Comparison of ENCODE assay signal across 8 cellular contexts in genomic region chr18:21703241-21703820, GRCh38. TPM values are rescaled to one million over a fixed set of nuclear protein-coding genes. Genes with fewer than 3 reads are reported as not detected.
DNase-seq lines count a peak whose midpoint lies in the region; ATAC-seq and TF ChIP-seq lines count a peak whose summit lies in the region.

No MANE protein-coding gene starts in this region.

- CTCF ChIA-PET in activated CD4-positive, alpha-beta T cell treated with anti-CD3 and anti-CD28 coated beads, Interleukin-2, amount 10 ng/mL, durations not matched to agents 7 days and 5 days (lab: Charles Lee): interaction anchor here (1.2 to 2.6 kb wide), 4 partner anchors 11 to 102 kb away, joined by 3 to 10 read pairs (median 8); partner anchors contain the start of gene ESCO1

- peaks cover 31% of the 10 kb centered on the region for H3K36me3 Mint-ChIP-seq in activated CD4-positive, alpha-beta T cell treated with anti-CD3 and anti-CD28 coated beads, Interleukin-2, amount 10 ng/mL, durations not matched to agents 7 days and 5 days (ENCODE audit: low read depth)
- H3K36me3 Mint-ChIP-seq in progenitor cell of endocrine pancreas (ENCODE audit: insufficient read depth): peaks cover 13% of the 10 kb centered on the region

- no peaks in the 10 kb centered on the region for H3K9me3 Mint-ChIP-seq in activated CD4-positive, alpha-beta T cell treated with anti-CD3 and anti-CD28 coated beads, Interleukin-2, amount 10 ng/mL, durations not matched to agents 7 days and 5 days
- H3K9me3 Mint-ChIP-seq in progenitor cell of endocrine pancreas (ENCODE audit: low read depth): peaks cover 4% of the 10 kb centered on the region

- no peak for TF ChIP-seq CTCF in fibroblast of mammary gland (conservative IDR thresholded peaks at IDR 0.05; ENCODE audit: control insufficient read depth, insufficient read depth, low read depth, low read length)
- TF ChIP-seq CTCF in progenitor cell of endocrine pancreas (IDR thresholded peaks at IDR 0.05; ENCODE audit: unreplicated experiment): no peak

- no peaks in the 10 kb centered on the region for H3K27me3 Mint-ChIP-seq in activated CD4-positive, alpha-beta T cell treated with anti-CD3 and anti-CD28 coated beads, Interleukin-2, amount 10 ng/mL, durations not matched to agents 7 days and 5 days
- H3K27me3 Mint-ChIP-seq in progenitor cell of endocrine pancreas: no peaks in the 10 kb centered on the region

- peak; percentile 26 for DNase-seq in NCI-H510A treated with DMSO at 0.1 percent for 48 hours (lab: John Stamatoyannopoulos, UW)
- no peak for DNase-seq in NCI-H510A (lab: John Stamatoyannopoulos, UW)
- peak; percentile 34 for DNase-seq in KG1 (lab: John Stamatoyannopoulos, UW)
- DNase-seq in activated CD4-positive, alpha-beta T cell treated with anti-CD3 and anti-CD28 coated beads, Interleukin-2, amount 10 ng/mL, durations not matched to agents 7 days and 5 days: peak; percentile 38
- no peak for DNase-seq in fibroblast of mammary gland (ENCODE audit: low read depth)
- DNase-seq in progenitor cell of endocrine pancreas (ENCODE audit: low spot score, unreplicated experiment): no peak
- no peak for DNase-seq in SKM-1 treated with dmso at 0.1 percent for 144 hours (lab: John Stamatoyannopoulos, UW; ENCODE audit: unreplicated experiment)

- POLR2A ChIA-PET in activated CD4-positive, alpha-beta T cell treated with anti-CD3 and anti-CD28 coated beads, Interleukin-2, amount 10 ng/mL, durations not matched to agents 7 days and 5 days (lab: Charles Lee): no interaction called here

- H3K4me3 ChIP-seq in fibroblast of mammary gland (ENCODE audit: control insufficient read depth, low read depth, low read length): peak overlapping the region; percentile 81

- peaks cover 37% of the 10 kb centered on the region for H3K4me1 Mint-ChIP-seq in activated CD4-positive, alpha-beta T cell treated with anti-CD3 and anti-CD28 coated beads, Interleukin-2, amount 10 ng/mL, durations not matched to agents 7 days and 5 days
- H3K4me1 Mint-ChIP-seq in progenitor cell of endocrine pancreas (ENCODE audit: low read depth): peaks cover 9% of the 10 kb centered on the region

- no peak for ATAC-seq in GM18519 (IDR thresholded peaks at IDR 0.05; ENCODE audit: low FRiP score, unreplicated experiment)

- peak overlapping the region; percentile 97 for H3K27ac Mint-ChIP-seq in activated CD4-positive, alpha-beta T cell treated with anti-CD3 and anti-CD28 coated beads, Interleukin-2, amount 10 ng/mL, durations not matched to agents 7 days and 5 days
- H3K27ac Mint-ChIP-seq in progenitor cell of endocrine pancreas: peak overlapping the region; percentile 94

- peak overlapping the region; percentile 96 for H3K4me3 Mint-ChIP-seq in activated CD4-positive, alpha-beta T cell treated with anti-CD3 and anti-CD28 coated beads, Interleukin-2, amount 10 ng/mL, durations not matched to agents 7 days and 5 days
- peak overlapping the region; percentile 85 for H3K4me3 Mint-ChIP-seq in progenitor cell of endocrine pancreas (ENCODE audit: low read depth)

RNA-seq across cellular contexts. Expression of gene ABHD3, which starts 1.2 kb away (rescaled TPM):
- 10 to 100 TPM; 53.4 to 57.6 TPM for total RNA-seq in activated CD4-positive, alpha-beta T cell treated with anti-CD3 and anti-CD28 coated beads, Interleukin-2, amount 10 ng/mL, durations not matched to agents 7 days and 5 days
- total RNA-seq in progenitor cell of endocrine pancreas: 19.8 and 21.1 TPM in 2 replicates

RNA-seq across cellular contexts. Expression of gene MIB1, which starts 37.3 kb away (rescaled TPM):
- 10 to 100 TPM; 36.7 to 37.3 TPM for total RNA-seq in activated CD4-positive, alpha-beta T cell treated with anti-CD3 and anti-CD28 coated beads, Interleukin-2, amount 10 ng/mL, durations not matched to agents 7 days and 5 days
- 79.5 and 81.3 TPM in 2 replicates for total RNA-seq in progenitor cell of endocrine pancreas

Comparison
In these comparisons a context has a peak if more than half of its experiments do, and no peak if none do; other contexts are left out.
1. DNase-seq: peak in NCI-H510A treated with DMSO at 0.1 percent for 48 hours (single experiment), KG1 (single experiment) and activated CD4-positive, alpha-beta T cell treated with anti-CD3 and anti-CD28 coated beads, Interleukin-2, amount 10 ng/mL, durations not matched to agents 7 days and 5 days (single experiment); none in NCI-H510A (single experiment), fibroblast of mammary gland (single experiment), progenitor cell of endocrine pancreas (single experiment) and SKM-1 treated with dmso at 0.1 percent for 144 hours (single experiment).